Comparison of ENCODE assay signal across 16 cellular contexts in the genomic region with DNA sequence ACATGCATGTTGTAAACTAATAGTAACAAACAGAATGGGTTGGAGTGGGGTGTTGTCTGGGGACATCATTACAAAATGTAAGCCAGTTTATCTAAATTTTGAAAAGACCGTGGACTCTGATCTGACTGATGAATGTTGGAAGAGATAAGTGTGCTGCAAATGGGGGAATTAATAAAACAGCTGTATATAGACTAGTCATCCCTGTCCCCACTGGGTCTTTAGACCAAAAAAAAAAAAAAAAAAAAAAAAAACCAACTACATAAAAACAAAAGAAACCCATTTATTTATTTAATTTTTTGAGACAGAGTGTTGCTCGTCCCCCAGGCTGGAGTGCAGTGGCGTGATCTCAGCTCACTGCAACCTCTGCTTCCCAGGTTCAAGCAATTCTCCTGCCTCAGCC. TPM values are rescaled to one million over a fixed set of nuclear protein-coding genes. Genes with fewer than 3 reads are reported as not detected.
A peak's percentile ranks its signal among the peaks of the same experiment; 100 is the strongest.
DNase-seq lines count a peak whose midpoint lies in the region; ATAC-seq and TF ChIP-seq lines count a peak whose summit lies in the region.
"Had no signal": no experiment of that assay in that cellular context is flagged by ENCODE, and none has a peak within 500 bp of the region (broad histone marks: within the 10 kb centered on the region; RNA-seq: fewer than 3 reads in every experiment).

No MANE protein-coding gene starts in this region.

- ATAC-seq in memory B cell (ENCODE audit: low read depth) (no peak), GM19452 (IDR thresholded peaks at IDR 0.05; ENCODE audit: unreplicated experiment) (no peak)

- CTCF ChIA-PET in HEK293 (lab: Yijun Ruan, JAX): no interaction called here

- peaks cover 0 to 33% of the 10 kb centered on the region in 2 experiments; a peak in 2 of 3 replicates for H3K36me3 ChIP-seq in HEK293 (ENCODE audit: control insufficient read depth in 2 of 2, insufficient read depth in 1 of 2, low read length in 2 of 2)

- no peaks in the 10 kb centered on the region for H3K4me1 ChIP-seq in HEK293 (ENCODE audit: control insufficient read depth, insufficient read depth, low read length)
- H3K4me1 ChIP-seq: Caco-2 had no signal

- no peak overlapping the region for H3K4me3 ChIP-seq in HEK293 (ENCODE audit: low read depth, low read length)

- no peak for TF ChIP-seq CTCF in HEK293 (tag by site-specific recombination; IDR thresholded peaks at IDR 0.05)

- peaks cover 53% of the 10 kb centered on the region for H3K36me3 Mint-ChIP-seq in activated CD4-positive, alpha-beta T cell treated with anti-CD3 and anti-CD28 coated beads, Interleukin-2, amount 10 ng/mL, durations not matched to agents 24 days and 14 days (ENCODE audit: low read depth)
- H3K36me3 Mint-ChIP-seq in activated T-helper 1 cell treated with anti-CD3 and anti-CD28 coated beads, Interleukin-12 subunit alpha, Interleukin-12 subunit beta, Interleukin-2, Interleukin-4 antibody, amounts not matched to agents 30 ng/mL and 10 ng/mL and 1 ng/mL, durations not matched to agents 14 hours and 24 hours and 36 hours (ENCODE audit: low read depth): peaks cover 35% of the 10 kb centered on the region
- H3K36me3 Mint-ChIP-seq in memory B cell: peaks cover 15% of the 10 kb centered on the region

- peak overlapping the region; percentile 62 for H3K27ac Mint-ChIP-seq in activated CD4-positive, alpha-beta T cell treated with anti-CD3 and anti-CD28 coated beads, Interleukin-2, amount 10 ng/mL, durations not matched to agents 24 days and 14 days
- H3K27ac Mint-ChIP-seq in activated T-helper 1 cell treated with anti-CD3 and anti-CD28 coated beads, Interleukin-12 subunit alpha, Interleukin-12 subunit beta, Interleukin-2, Interleukin-4 antibody, amounts not matched to agents 30 ng/mL and 10 ng/mL and 1 ng/mL, durations not matched to agents 14 hours and 24 hours and 36 hours: peak overlapping the region; percentile 6
- peak overlapping the region; percentile 5 for H3K27ac Mint-ChIP-seq in memory B cell
- H3K27ac Mint-ChIP-seq: H9 had no signal

- POLR2A ChIA-PET in HEK293 (lab: Yijun Ruan, JAX): no interaction called here

- H3K9me3 Mint-ChIP-seq in activated CD4-positive, alpha-beta T cell treated with anti-CD3 and anti-CD28 coated beads, Interleukin-2, amount 10 ng/mL, durations not matched to agents 24 days and 14 days: peaks cover 3% of the 10 kb centered on the region
- H3K9me3 Mint-ChIP-seq in activated T-helper 1 cell treated with anti-CD3 and anti-CD28 coated beads, Interleukin-12 subunit alpha, Interleukin-12 subunit beta, Interleukin-2, Interleukin-4 antibody, amounts not matched to agents 30 ng/mL and 10 ng/mL and 1 ng/mL, durations not matched to agents 14 hours and 24 hours and 36 hours: no peaks in the 10 kb centered on the region
- no peaks in the 10 kb centered on the region for H3K9me3 Mint-ChIP-seq in memory B cell
- H3K9me3 Mint-ChIP-seq: H9 had no signal

- no peak for DNase-seq in activated CD4-positive, alpha-beta T cell treated with anti-CD3 and anti-CD28 coated beads, Interleukin-2, amount 10 ng/mL, durations not matched to agents 24 days and 14 days
- DNase-seq in activated CD4-positive, alpha-beta T cell treated with anti-CD3 and anti-CD28 coated beads for 4 hours: no peak
- DNase-seq in activated T-helper 1 cell treated with anti-CD3 and anti-CD28 coated beads, Interleukin-12 subunit alpha, Interleukin-12 subunit beta, Interleukin-2, Interleukin-4 antibody, amounts not matched to agents 30 ng/mL and 10 ng/mL and 1 ng/mL, durations not matched to agents 14 hours and 24 hours and 36 hours (ENCODE audit: low spot score): no peak
- DNase-seq in memory B cell (ENCODE audit: low spot score in 2 of 2) (no peak), RKO (ENCODE audit: low spot score) (no peak)
- DNase-seq in stimulated activated CD4-positive, alpha-beta T cell treated with anti-CD3 and anti-CD28 coated beads, Interleukin-15, amount 100 ng/mL, for 24 hours: no peak
- DNase-seq: Caco-2, H9, Karpas-422, NCI-H1105 treated with DMSO at 0.1 percent for 48 hours, NCI-H1930, NCI-H510A, NCI-H82 had no signal

- no peak overlapping the region for H3K27ac ChIP-seq in HEK293 (ENCODE audit: extremely low read depth, low read depth, low read length)
- H3K27ac ChIP-seq: C4-2B had no signal

- intact Hi-C loops in activated CD4-positive, alpha-beta T cell treated with anti-CD3 and anti-CD28 coated beads, Interleukin-2, amount 10 ng/mL, durations not matched to agents 24 days and 14 days (cut with micrococcal nuclease): no loop called here
- intact Hi-C loops in activated T-helper 1 cell treated with anti-CD3 and anti-CD28 coated beads, Interleukin-12 subunit alpha, Interleukin-12 subunit beta, Interleukin-2, Interleukin-4 antibody, amounts not matched to agents 30 ng/mL and 10 ng/mL and 1 ng/mL, durations not matched to agents 14 hours and 24 hours and 36 hours (cut with micrococcal nuclease): no loop called here

- peaks cover 36% of the 10 kb centered on the region for H3K4me1 Mint-ChIP-seq in activated CD4-positive, alpha-beta T cell treated with anti-CD3 and anti-CD28 coated beads, Interleukin-2, amount 10 ng/mL, durations not matched to agents 24 days and 14 days
- H3K4me1 Mint-ChIP-seq in activated T-helper 1 cell treated with anti-CD3 and anti-CD28 coated beads, Interleukin-12 subunit alpha, Interleukin-12 subunit beta, Interleukin-2, Interleukin-4 antibody, amounts not matched to agents 30 ng/mL and 10 ng/mL and 1 ng/mL, durations not matched to agents 14 hours and 24 hours and 36 hours (ENCODE audit: low read depth): peaks cover 37% of the 10 kb centered on the region
- H3K4me1 Mint-ChIP-seq in memory B cell: peaks cover 6% of the 10 kb centered on the region
- H3K4me1 Mint-ChIP-seq: H9 had no signal

- H3K4me3 Mint-ChIP-seq in activated CD4-positive, alpha-beta T cell treated with anti-CD3 and anti-CD28 coated beads, Interleukin-2, amount 10 ng/mL, durations not matched to agents 24 days and 14 days: no peak overlapping the region
- H3K4me3 Mint-ChIP-seq in activated T-helper 1 cell treated with anti-CD3 and anti-CD28 coated beads, Interleukin-12 subunit alpha, Interleukin-12 subunit beta, Interleukin-2, Interleukin-4 antibody, amounts not matched to agents 30 ng/mL and 10 ng/mL and 1 ng/mL, durations not matched to agents 14 hours and 24 hours and 36 hours: no peak overlapping the region
- H3K4me3 Mint-ChIP-seq in memory B cell: no peak overlapping the region
- H3K4me3 Mint-ChIP-seq: H9 had no signal

- no peaks in the 10 kb centered on the region for H3K9me3 ChIP-seq in HEK293 (ENCODE audit: control insufficient read depth, insufficient read depth, low read depth, low read length)
- H3K9me3 ChIP-seq: Caco-2 had no signal

- no peaks in the 10 kb centered on the region for H3K27me3 Mint-ChIP-seq in activated CD4-positive, alpha-beta T cell treated with anti-CD3 and anti-CD28 coated beads, Interleukin-2, amount 10 ng/mL, durations not matched to agents 24 days and 14 days
- H3K27me3 Mint-ChIP-seq in activated T-helper 1 cell treated with anti-CD3 and anti-CD28 coated beads, Interleukin-12 subunit alpha, Interleukin-12 subunit beta, Interleukin-2, Interleukin-4 antibody, amounts not matched to agents 30 ng/mL and 10 ng/mL and 1 ng/mL, durations not matched to agents 14 hours and 24 hours and 36 hours (ENCODE audit: insufficient read depth): no peaks in the 10 kb centered on the region
- H3K27me3 Mint-ChIP-seq in memory B cell: no peaks in the 10 kb centered on the region

TF ChIP-seq in HEK293, 187 proteins besides CTCF, POLR2A, EP300 and RAD21:
- TF ChIP-seq SCRT1 (tag by site-specific recombination; IDR thresholded peaks at IDR 0.05; ENCODE audit: borderline replicate concordance) (no peak), ZNF529 (tag by site-specific recombination; IDR thresholded peaks at IDR 0.05; ENCODE audit: insufficient replicate concordance) (peak; percentile 95)

RNA-seq across cellular contexts. Expression of gene ARIH2, which starts 20.0 kb away (rescaled TPM):
- 157 TPM in 2 replicates for total RNA-seq in activated CD4-positive, alpha-beta T cell treated with anti-CD3 and anti-CD28 coated beads, Interleukin-2, amount 10 ng/mL, durations not matched to agents 24 days and 14 days
- 179 and 180 TPM in 2 replicates for total RNA-seq in activated T-helper 1 cell treated with anti-CD3 and anti-CD28 coated beads, Interleukin-12 subunit alpha, Interleukin-12 subunit beta, Interleukin-2, Interleukin-4 antibody, amounts not matched to agents 30 ng/mL and 10 ng/mL and 1 ng/mL, durations not matched to agents 14 hours and 24 hours and 36 hours

RNA-seq across cellular contexts. Expression of gene SLC25A20, which starts 40.0 kb away (rescaled TPM):
- total RNA-seq in activated CD4-positive, alpha-beta T cell treated with anti-CD3 and anti-CD28 coated beads, Interleukin-2, amount 10 ng/mL, durations not matched to agents 24 days and 14 days: 13.8 and 15.6 TPM in 2 replicates
- total RNA-seq in activated T-helper 1 cell treated with anti-CD3 and anti-CD28 coated beads, Interleukin-12 subunit alpha, Interleukin-12 subunit beta, Interleukin-2, Interleukin-4 antibody, amounts not matched to agents 30 ng/mL and 10 ng/mL and 1 ng/mL, durations not matched to agents 14 hours and 24 hours and 36 hours: 15.9 and 17.4 TPM in 2 replicates

RNA-seq across cellular contexts. Expression of gene P4HTM, which starts 51.4 kb away (rescaled TPM):
- 33.9 and 38.3 TPM in 2 replicates for total RNA-seq in activated CD4-positive, alpha-beta T cell treated with anti-CD3 and anti-CD28 coated beads, Interleukin-2, amount 10 ng/mL, durations not matched to agents 24 days and 14 days
- 34.5 and 36.8 TPM in 2 replicates for total RNA-seq in activated T-helper 1 cell treated with anti-CD3 and anti-CD28 coated beads, Interleukin-12 subunit alpha, Interleukin-12 subunit beta, Interleukin-2, Interleukin-4 antibody, amounts not matched to agents 30 ng/mL and 10 ng/mL and 1 ng/mL, durations not matched to agents 14 hours and 24 hours and 36 hours

Comparison
In these comparisons a context has a peak if more than half of its experiments do, and no peak if none do; other contexts are left out.
1. H3K27ac Mint-ChIP-seq: peak in every context shown above with its lines; median percentile 62 in activated CD4-positive, alpha-beta T cell treated with anti-CD3 and anti-CD28 coated beads, Interleukin-2, amount 10 ng/mL, durations not matched to agents 24 days and 14 days; 6 in activated T-helper 1 cell treated with anti-CD3 and anti-CD28 coated beads, Interleukin-12 subunit alpha, Interleukin-12 subunit beta, Interleukin-2, Interleukin-4 antibody, amounts not matched to agents 30 ng/mL and 10 ng/mL and 1 ng/mL, durations not matched to agents 14 hours and 24 hours and 36 hours; 5 in memory B cell.